In genomic region chr6:31657406-31658157, GRCh38 we compare ENCODE assay signal across 14 cellular contexts. TPM values are rescaled to one million over a fixed set of nuclear protein-coding genes. Genes with fewer than 3 reads are reported as not detected.
DNase-seq lines count a peak whose midpoint lies in the region; ATAC-seq and TF ChIP-seq lines count a peak whose summit lies in the region.
"Had no signal": no experiment of that assay in that cellular context is flagged by ENCODE, and none has a peak within 500 bp of the region (broad histone marks: within the 10 kb centered on the region; RNA-seq: fewer than 3 reads in every experiment).

No MANE protein-coding gene starts in this region.

- no peak for TF ChIP-seq CTCF in SK-N-SH (IDR thresholded peaks at IDR 0.05)
- TF ChIP-seq CTCF in PC-9 (conservative IDR thresholded peaks at IDR 0.05), result no peak
- no peak for TF ChIP-seq CTCF in progenitor cell of endocrine pancreas (IDR thresholded peaks at IDR 0.05; ENCODE audit: unreplicated experiment)

- H3K27ac ChIP-seq in SK-N-SH (ENCODE audit: low read depth in 2 of 2, low read length in 1 of 2), result no peak overlapping the region
- no peak overlapping the region for H3K27ac ChIP-seq in PC-9
- H3K27ac ChIP-seq: thyroid gland had no signal

- H3K79me2 ChIP-seq in SK-N-SH (ENCODE audit: insufficient read depth), result peaks cover 76% of the 10 kb centered on the region
- peaks cover 33% of the 10 kb centered on the region for H3K79me2 ChIP-seq in PC-9 (ENCODE audit: low read depth)

- peak overlapping the region; percentile 16 for H3K4me3 Mint-ChIP-seq in progenitor cell of endocrine pancreas (ENCODE audit: low read depth)

- no peak for TF ChIP-seq RAD21 in SK-N-SH (IDR thresholded peaks at IDR 0.05; ENCODE audit: low read length)

- H3K9ac ChIP-seq in SK-N-SH, result no peak overlapping the region

- intact Hi-C loops in PC-9 (cut with micrococcal nuclease; ENCODE audit: unreplicated experiment), result no loop called here

- DNase-seq in SK-N-SH (no peak), PC-9 (no peak), progenitor cell of endocrine pancreas (ENCODE audit: low spot score, unreplicated experiment) (no peak), GF-D8 (lab: John Stamatoyannopoulos, UW) (no peak)
- DNase-seq in central memory CD4-positive, alpha-beta T cell, result peak; percentile 20
- DNase-seq: DMS79 treated with DMSO at 0.1 percent for 48 hours, head of caudate nucleus, NCI-H446, psoas muscle, SHP77 treated with DMSO at 0.1 percent for 48 hours, thyroid gland had no signal

- H3F3A ChIP-seq in SK-N-SH (replicated peaks; ENCODE audit: insufficient read depth) (peaks cover 32% of the 10 kb centered on the region), PC-9 (ENCODE audit: insufficient read depth, low read depth) (peaks cover 30% of the 10 kb centered on the region)

- peaks cover 13 to 27% of the 10 kb centered on the region in 2 experiments; a peak in 2 of 4 replicates for H3K4me1 ChIP-seq in SK-N-SH (ENCODE audit: control insufficient read depth in 1 of 2, insufficient read depth in 2 of 2, low read depth in 1 of 2, low read length in 1 of 2)
- peaks cover 19% of the 10 kb centered on the region for H3K4me1 ChIP-seq in PC-9 (replicated peaks; ENCODE audit: insufficient read depth)

- H3K9me3 ChIP-seq in SK-N-SH (no peaks in the 10 kb centered on the region), PC-9 (ENCODE audit: insufficient read depth, low read depth) (no peaks in the 10 kb centered on the region)
- H3K9me3 ChIP-seq: psoas muscle, thyroid gland had no signal

- no peak overlapping the region for H3K27ac Mint-ChIP-seq in progenitor cell of endocrine pancreas

- POLR2A ChIA-PET in SK-N-SH (lab: Yijun Ruan, JAX) (interaction anchor here (0.7 kb wide), 1 partner anchor 14 kb away, joined by 3 read pairs; no protein-coding TSS in a partner anchor), PC-9 (lab: Charles Lee; ENCODE audit: unreplicated experiment) (interaction anchor here (0.6 kb wide), 1 partner anchor 110 kb away, joined by 10 read pairs; the partner anchor contains the start of gene NFKBIL1)

- H3K9me2 ChIP-seq in SK-N-SH, result no peaks in the 10 kb centered on the region
- no peaks in the 10 kb centered on the region for H3K9me2 ChIP-seq in PC-9 (ENCODE audit: insufficient read depth)

- peaks cover 53% of the 10 kb centered on the region for H3K4me1 Mint-ChIP-seq in progenitor cell of endocrine pancreas (ENCODE audit: low read depth)

- H3K27me3 ChIP-seq in SK-N-SH (ENCODE audit: insufficient read depth) (no peaks in the 10 kb centered on the region), PC-9 (ENCODE audit: insufficient read depth, low read depth) (no peaks in the 10 kb centered on the region)
- H3K27me3 ChIP-seq: thyroid gland had no signal

- H4K20me1 ChIP-seq in SK-N-SH (ENCODE audit: insufficient read depth), result peaks cover 8% of the 10 kb centered on the region; the same call in 1 of the 2 replicates
- 0 out of 2 replicates have a peak, but pooled peaks cover 7% of the 10 kb centered on the region for H4K20me1 ChIP-seq in PC-9 (ENCODE audit: insufficient read depth)

- CTCF ChIA-PET in SK-N-SH (lab: Yijun Ruan, JAX), result interaction anchor here (0.8 to 1.4 kb wide), 3 partner anchors 14 to 71 kb away, joined by 3 to 4 read pairs (median 3); no protein-coding TSS in a partner anchor
- CTCF ChIA-PET in PC-9 (lab: Charles Lee), result interaction anchor here (0.7 kb wide), 1 partner anchor 273 kb away, joined by 3 read pairs; no protein-coding TSS in a partner anchor

- ATAC-seq in SK-N-SH treated with all-trans-retinoic acid at 6 μM for 48 hours (no peak), GM18858 (IDR thresholded peaks at IDR 0.05; ENCODE audit: unreplicated experiment) (no peak), HG02870 (IDR thresholded peaks at IDR 0.05; ENCODE audit: unreplicated experiment) (no peak)
- ATAC-seq: psoas muscle had no signal

- H3K9me3 Mint-ChIP-seq in progenitor cell of endocrine pancreas (ENCODE audit: low read depth), result no peaks in the 10 kb centered on the region

- H3K4me3 ChIP-seq in SK-N-SH (ENCODE audit: low read depth in 2 of 2, low read length in 1 of 2), result no peak overlapping the region
- H3K4me3 ChIP-seq in PC-9, result no peak overlapping the region
- H3K4me3 ChIP-seq: thyroid gland had no signal

- H3K36me3 Mint-ChIP-seq in progenitor cell of endocrine pancreas (ENCODE audit: insufficient read depth), result peaks cover 5% of the 10 kb centered on the region

- TF ChIP-seq EP300 in SK-N-SH (IDR thresholded peaks at IDR 0.05; ENCODE audit: borderline replicate concordance in 1 of 2, low read depth in 1 of 2, low read length in 1 of 2), result no peak

- H2AFZ ChIP-seq in SK-N-SH (ENCODE audit: low read depth), result no peak overlapping the region
- no peak overlapping the region for H2AFZ ChIP-seq in PC-9

- no peaks in the 10 kb centered on the region for H3K27me3 Mint-ChIP-seq in progenitor cell of endocrine pancreas

- no TSS peak for BruUV-seq in PC-9 (replicated peaks; lab: Mats Ljungman, UMichigan)

- 77% methylated on average over 5 of the region's 6 CpGs for WGBS in SK-N-SH (ENCODE audit: low lambda C conversion rate)

- H3K4me2 ChIP-seq in SK-N-SH (peak overlapping the region; percentile 97; the same call in 1 of the 2 replicates), PC-9 (0 out of 2 replicates have a peak overlapping the region, but pooled peaks have one; percentile 88)

- peaks cover 7 to 9% of the 10 kb centered on the region in 2 experiments for H3K36me3 ChIP-seq in SK-N-SH (replicated peaks in 1 of 2; ENCODE audit: control insufficient read depth in 1 of 2, insufficient read depth in 2 of 2, low read length in 1 of 2)
- 0 out of 2 replicates have a peak, but pooled peaks cover 4% of the 10 kb centered on the region for H3K36me3 ChIP-seq in PC-9 (ENCODE audit: low read depth)

TF ChIP-seq in SK-N-SH, 30 proteins besides CTCF, POLR2A, EP300 and RAD21 (continues in another document):
- TF ChIP-seq, protein P1, sequence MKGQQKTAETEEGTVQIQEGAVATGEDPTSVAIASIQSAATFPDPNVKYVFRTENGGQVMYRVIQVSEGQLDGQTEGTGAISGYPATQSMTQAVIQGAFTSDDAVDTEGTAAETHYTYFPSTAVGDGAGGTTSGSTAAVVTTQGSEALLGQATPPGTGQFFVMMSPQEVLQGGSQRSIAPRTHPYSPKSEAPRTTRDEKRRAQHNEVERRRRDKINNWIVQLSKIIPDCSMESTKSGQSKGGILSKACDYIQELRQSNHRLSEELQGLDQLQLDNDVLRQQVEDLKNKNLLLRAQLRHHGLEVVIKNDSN (IDR thresholded peaks at IDR 0.05; ENCODE audit: borderline replicate concordance, low read depth), result no peak
- TF ChIP-seq POLR2AphosphoS5 (IDR thresholded peaks at IDR 0.05; ENCODE audit: low read depth, low read length) (no peak), USF2 (IDR thresholded peaks at IDR 0.05; ENCODE audit: borderline replicate concordance, low read depth, low read length) (no peak), EZH2phosphoT487 (IDR thresholded peaks at IDR 0.05; ENCODE audit: borderline replicate concordance, low read depth) (no peak)

TF ChIP-seq in SK-N-SH treated with all-trans-retinoic acid at 6 μM for 48 hours, 23 proteins besides CTCF, POLR2A, EP300 and RAD21 (continues in another document):
- no peak for TF ChIP-seq ZNF565 (CRISPR knock-in tag; conservative IDR thresholded peaks at IDR 0.05; ENCODE audit: low read depth)
- no peak for TF ChIP-seq ZNF70 (CRISPR knock-in tag; IDR thresholded peaks at IDR 0.05)
- no peak for TF ChIP-seq CREB5 (CRISPR knock-in tag; IDR thresholded peaks at IDR 0.05; ENCODE audit: low read depth)
- TF ChIP-seq TCF4 (CRISPR knock-in tag; IDR thresholded peaks at IDR 0.05; ENCODE audit: borderline replicate concordance), result no peak
- TF ChIP-seq RARB (CRISPR knock-in tag; IDR thresholded peaks at IDR 0.05), result no peak
- TF ChIP-seq BACH2 (CRISPR knock-in tag; IDR thresholded peaks at IDR 0.05; ENCODE audit: borderline replicate concordance), result no peak
- TF ChIP-seq GLIS3 (CRISPR knock-in tag; IDR thresholded peaks at IDR 0.05), result no peak
- no peak for TF ChIP-seq PPARA (CRISPR knock-in tag; IDR thresholded peaks at IDR 0.05; ENCODE audit: borderline replicate concordance)

RNA-seq across cellular contexts. Expression of gene APOM, which starts 1.9 kb away (rescaled TPM):
- 6.8 and 7.2 TPM in 2 replicates for polyA plus RNA-seq in SK-N-SH (2012; rRNA removed)
- polyA plus RNA-seq in SK-N-SH (2012; cell fraction: cytosol; rRNA removed), result 3.9 and 6.0 TPM in 2 replicates
- polyA plus RNA-seq in SK-N-SH (2012; cell fraction: nucleus; rRNA removed), result 4.1 and 6.1 TPM in 2 replicates
- 2.7 and 2.9 TPM in 2 replicates for total RNA-seq in PC-9 (2021)
- 7.1 and 7.5 TPM in 2 replicates for total RNA-seq in progenitor cell of endocrine pancreas

RNA-seq across cellular contexts. Expression of gene C6orf47, which starts 3.0 kb away (rescaled TPM):
- 10.3 and 11.5 TPM in 2 replicates for polyA plus RNA-seq in SK-N-SH (2012; rRNA removed)
- 8.9 and 10.2 TPM in 2 replicates for polyA plus RNA-seq in SK-N-SH (2012; cell fraction: cytosol; rRNA removed)
- 7.4 and 8.3 TPM in 2 replicates for polyA plus RNA-seq in SK-N-SH (2012; cell fraction: nucleus; rRNA removed)
- total RNA-seq in PC-9 (2021) (17.2 and 17.8 TPM in 2 replicates), progenitor cell of endocrine pancreas (23.6 and 24.1 TPM in 2 replicates)

RNA-seq across cellular contexts. Expression of gene BAG6, which starts 5.1 kb away (rescaled TPM):
- 100 and 220 TPM in 2 replicates for polyA plus RNA-seq in SK-N-SH (2012; rRNA removed)
- 94.0 and 118 TPM in 2 replicates for polyA plus RNA-seq in SK-N-SH (2012; cell fraction: cytosol; rRNA removed)
- polyA plus RNA-seq in SK-N-SH (2012; cell fraction: nucleus; rRNA removed), result 475 and 741 TPM in 2 replicates
- 336 and 358 TPM in 2 replicates for total RNA-seq in PC-9 (2021)
- 458 and 471 TPM in 2 replicates for total RNA-seq in progenitor cell of endocrine pancreas

RNA-seq across cellular contexts. Expression of gene GPANK1, which starts 7.2 kb away (rescaled TPM):
- polyA plus RNA-seq in SK-N-SH (2012; rRNA removed), result 18.3 and 19.1 TPM in 2 replicates
- 14.7 and 16.1 TPM in 2 replicates for polyA plus RNA-seq in SK-N-SH (2012; cell fraction: cytosol; rRNA removed)
- 22.2 and 29.8 TPM in 2 replicates for polyA plus RNA-seq in SK-N-SH (2012; cell fraction: nucleus; rRNA removed)
- total RNA-seq in PC-9 (2021) (11.5 and 13.0 TPM in 2 replicates), progenitor cell of endocrine pancreas (15.2 and 18.0 TPM in 2 replicates)

RNA-seq across cellular contexts. Expression of gene CSNK2B, which starts 8.3 kb away (rescaled TPM):
- 97.3 and 101 TPM in 2 replicates for polyA plus RNA-seq in SK-N-SH (2012; rRNA removed)
- 78.4 and 88.7 TPM in 2 replicates for polyA plus RNA-seq in SK-N-SH (2012; cell fraction: cytosol; rRNA removed)
- 196 and 229 TPM in 2 replicates for polyA plus RNA-seq in SK-N-SH (2012; cell fraction: nucleus; rRNA removed)
- total RNA-seq in PC-9 (2021) (152 and 173 TPM in 2 replicates), progenitor cell of endocrine pancreas (163 and 165 TPM in 2 replicates)
